ENCODE assay signal across 21 cellular contexts in the genomic region with DNA sequence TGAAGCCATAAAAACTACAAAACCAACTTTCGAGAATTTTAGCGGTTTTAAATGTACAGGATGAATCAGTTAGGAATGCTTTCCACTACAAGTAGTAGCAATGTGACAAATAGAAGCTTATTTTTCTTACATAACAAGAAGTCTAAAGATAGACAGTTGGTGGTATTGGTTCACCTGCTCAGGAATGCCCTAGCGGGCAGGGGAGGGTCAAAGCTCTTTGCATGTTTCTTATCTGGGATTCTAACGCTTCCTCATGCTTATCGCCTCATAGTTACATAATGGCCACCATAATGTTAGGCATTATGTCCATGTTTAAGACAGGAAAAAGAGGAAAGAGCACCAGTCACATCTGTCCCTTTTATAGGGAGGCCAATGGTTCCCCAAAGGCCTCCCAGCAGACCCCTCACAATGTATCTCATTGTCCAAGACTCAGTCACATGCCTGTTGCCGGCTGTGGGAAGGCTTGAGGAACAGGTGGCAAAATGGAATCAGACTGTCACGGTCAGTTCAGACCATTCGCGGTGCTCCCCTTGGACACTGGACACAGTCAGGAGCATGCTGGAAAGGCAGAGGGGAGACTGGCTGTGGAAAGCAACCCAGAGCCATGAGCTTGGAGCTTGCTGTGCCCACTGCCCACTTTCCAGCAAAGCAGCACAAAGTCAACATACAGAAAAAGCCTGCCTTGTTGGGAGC.
"Had no signal": no experiment of that assay in that cellular context is flagged by ENCODE, and none has a peak within 500 bp of the region (broad histone marks: within the 10 kb centered on the region; RNA-seq: fewer than 3 reads in every experiment).

No MANE protein-coding gene starts in this region.

- H3K36me3 ChIP-seq: esophagus squamous epithelium, upper lobe of left lung had no signal

- H3K4me2 ChIP-seq: smooth muscle cell had no signal

- H3K9me3 ChIP-seq: testis had no signal

- DNase-seq: activated CD4-positive, alpha-beta memory T cell treated with anti-CD3 and anti-CD28 coated beads for 36 hours; activated CD4-positive, alpha-beta T cell treated with anti-CD3 and anti-CD28 coated beads for 4 hours; activated naive CD4-positive, alpha-beta T cell; activated naive CD8-positive, alpha-beta T cell treated with anti-CD3 and anti-CD28 coated beads for 36 hours; amniotic stem cell; effector CD8-positive, alpha-beta T cell; esophagus squamous epithelium; left cardiac atrium; midbrain; stimulated activated CD4-positive, alpha-beta T cell treated with anti-CD3 and anti-CD28 coated beads, Interleukin-4, amount 100 ng/mL, for 24 hours; testis had no signal

- H3K4me1 Mint-ChIP-seq: activated naive CD8-positive, alpha-beta T cell treated with anti-CD3 and anti-CD28 coated beads for 36 hours; stimulated activated effector memory CD8-positive, alpha-beta T cell treated with anti-CD3 and anti-CD28 coated beads, Interleukin-12 subunit alpha, Interleukin-12 subunit beta, amount 100 ng/mL, for 72 hours; T-cell had no signal

- H3K27ac Mint-ChIP-seq: activated CD4-positive, alpha-beta memory T cell treated with anti-CD3 and anti-CD28 coated beads for 36 hours; activated naive CD8-positive, alpha-beta T cell treated with anti-CD3 and anti-CD28 coated beads for 36 hours; activated T-helper 1 cell treated with anti-CD3 and anti-CD28 coated beads, Interleukin-12 subunit alpha, Interleukin-12 subunit beta, Interleukin-2, Interleukin-4 antibody, amounts not matched to agents 30 ng/mL and 10 ng/mL and 1 ng/mL, durations not matched to agents 14 hours and 24 hours and 36 hours; dendritic cell treated with granulocyte-macrophage colony-stimulating factor and Interleukin-4, amounts not matched to agents 40 ng/mL and 50 ng/mL, for 4 days; progenitor cell of endocrine pancreas; stimulated activated effector memory CD8-positive, alpha-beta T cell treated with anti-CD3 and anti-CD28 coated beads, Interleukin-12 subunit alpha, Interleukin-12 subunit beta, amount 100 ng/mL, for 72 hours; T-cell; WTC11 had no signal

- H3K27me3 Mint-ChIP-seq: activated CD4-positive, alpha-beta memory T cell treated with anti-CD3 and anti-CD28 coated beads for 36 hours; activated naive CD8-positive, alpha-beta T cell treated with anti-CD3 and anti-CD28 coated beads for 36 hours; dendritic cell treated with granulocyte-macrophage colony-stimulating factor and Interleukin-4, amounts not matched to agents 40 ng/mL and 50 ng/mL, for 4 days; progenitor cell of endocrine pancreas; T-cell had no signal

- H3K4me3 Mint-ChIP-seq: activated CD4-positive, alpha-beta memory T cell treated with anti-CD3 and anti-CD28 coated beads for 36 hours; activated naive CD8-positive, alpha-beta T cell treated with anti-CD3 and anti-CD28 coated beads for 36 hours; activated T-helper 1 cell treated with anti-CD3 and anti-CD28 coated beads, Interleukin-12 subunit alpha, Interleukin-12 subunit beta, Interleukin-2, Interleukin-4 antibody, amounts not matched to agents 30 ng/mL and 10 ng/mL and 1 ng/mL, durations not matched to agents 14 hours and 24 hours and 36 hours; dendritic cell treated with granulocyte-macrophage colony-stimulating factor and Interleukin-4, amounts not matched to agents 40 ng/mL and 50 ng/mL, for 4 days; stimulated activated effector memory CD8-positive, alpha-beta T cell treated with anti-CD3 and anti-CD28 coated beads, Interleukin-12 subunit alpha, Interleukin-12 subunit beta, amount 100 ng/mL, for 72 hours; T-cell; WTC11 had no signal

- H3K27ac ChIP-seq: esophagus squamous epithelium, testis, upper lobe of left lung had no signal

- H3K4me3 ChIP-seq: esophagus squamous epithelium, lung, smooth muscle cell, testis, upper lobe of left lung had no signal

- ATAC-seq: left cardiac atrium, SK-N-SH treated with all-trans-retinoic acid at 6 μM for 48 hours, T-cell, WTC11 had no signal

- H3K4me1 ChIP-seq: testis, upper lobe of left lung had no signal

- H3K27me3 ChIP-seq: esophagus squamous epithelium, testis, upper lobe of left lung had no signal

- H3K36me3 Mint-ChIP-seq: stimulated activated effector memory CD8-positive, alpha-beta T cell treated with anti-CD3 and anti-CD28 coated beads, Interleukin-12 subunit alpha, Interleukin-12 subunit beta, amount 100 ng/mL, for 72 hours had no signal
